Comparison of ENCODE assay signal across 28 cellular contexts in the genomic region with DNA sequence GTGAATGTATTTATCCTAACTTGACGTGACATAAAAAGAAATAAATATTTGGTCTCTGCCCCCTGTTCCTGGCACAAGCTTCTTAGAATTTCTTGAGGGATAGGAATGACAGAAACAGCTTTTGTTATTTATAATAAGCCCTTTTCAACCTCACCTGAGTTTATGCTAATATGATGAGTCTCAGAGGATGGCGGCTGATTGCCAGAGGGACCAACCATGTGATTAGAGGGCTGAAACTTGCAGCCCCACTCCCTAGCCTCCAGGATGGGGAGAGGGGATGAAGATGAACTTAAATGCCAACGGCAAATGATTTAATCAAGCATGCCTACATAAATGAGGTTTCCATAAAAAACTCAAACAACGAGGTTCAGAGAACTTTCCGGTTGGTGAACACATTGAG. TPM values are rescaled to one million over a fixed set of nuclear protein-coding genes. Genes with fewer than 3 reads are reported as not detected.
DNase-seq lines count a peak whose midpoint lies in the region; ATAC-seq and TF ChIP-seq lines count a peak whose summit lies in the region.
"Had no signal": no experiment of that assay in that cellular context is flagged by ENCODE, and none has a peak within 500 bp of the region (broad histone marks: within the 10 kb centered on the region; RNA-seq: fewer than 3 reads in every experiment).

No MANE protein-coding gene starts in this region.

- H3K27ac ChIP-seq in DOHH2 (ENCODE audit: low read depth, low read length) (no peak overlapping the region), RWPE2 (ENCODE audit: poor library complexity, severe bottlenecking) (peak overlapping the region; percentile 8), epithelial cell of prostate (peak overlapping the region; percentile 11), osteoblast (ENCODE audit: low read depth, low read length) (peak overlapping the region; percentile 76), substantia nigra (ENCODE audit: low read depth, low read length, poor library complexity, severe bottlenecking) (no peak overlapping the region)
- H3K27ac ChIP-seq: body of pancreas, dorsolateral prefrontal cortex, left lung, neural progenitor cell, right lobe of liver, SK-N-MC had no signal

- no peaks in the 10 kb centered on the region for H3K36me3 Mint-ChIP-seq in activated naive CD4-positive, alpha-beta T cell treated with anti-CD3 and anti-CD28 coated beads, Interleukin-2, amount 10 ng/mL, durations not matched to agents 7 days and 5 days
- H3K36me3 Mint-ChIP-seq: activated CD4-positive, alpha-beta memory T cell treated with anti-CD3 and anti-CD28 coated beads for 36 hours; CD8-positive, alpha-beta memory T cell; IgD-negative memory B cell; memory B cell; neural progenitor cell had no signal

- no peaks in the 10 kb centered on the region for H3K9me2 ChIP-seq in DOHH2 (replicated peaks; ENCODE audit: control insufficient read depth, low read length)

- H4K20me1 ChIP-seq in DOHH2 (ENCODE audit: control insufficient read depth, insufficient read depth, low read depth, low read length) (no peaks in the 10 kb centered on the region), osteoblast (ENCODE audit: insufficient read depth, low read length) (no peaks in the 10 kb centered on the region)

- no peaks in the 10 kb centered on the region for H3K9me3 Mint-ChIP-seq in activated naive CD4-positive, alpha-beta T cell treated with anti-CD3 and anti-CD28 coated beads, Interleukin-2, amount 10 ng/mL, durations not matched to agents 7 days and 5 days
- H3K9me3 Mint-ChIP-seq: activated CD4-positive, alpha-beta memory T cell treated with anti-CD3 and anti-CD28 coated beads for 36 hours; CD8-positive, alpha-beta memory T cell; IgD-negative memory B cell; memory B cell; neural progenitor cell had no signal

- H3K27me3 ChIP-seq in DOHH2 (ENCODE audit: control insufficient read depth, low read length) = no peaks in the 10 kb centered on the region
- no peaks in the 10 kb centered on the region for H3K27me3 ChIP-seq in RWPE2 (ENCODE audit: insufficient read depth, poor library complexity, severe bottlenecking)
- no peaks in the 10 kb centered on the region for H3K27me3 ChIP-seq in osteoblast (ENCODE audit: insufficient read depth, low read length)
- H3K27me3 ChIP-seq: body of pancreas, dorsolateral prefrontal cortex, left lung, neural progenitor cell, right lobe of liver, transverse colon had no signal

- TF ChIP-seq CTCF in DOHH2 (IDR thresholded peaks at IDR 0.05; ENCODE audit: low read depth, low read length, poor library complexity, severe bottlenecking) (no peak), RWPE2 (IDR thresholded peaks at IDR 0.05; ENCODE audit: poor library complexity, severe bottlenecking) (no peak), osteoblast (IDR thresholded peaks at IDR 0.05; ENCODE audit: extremely low read depth, low read depth, low read length) (no peak)

- ATAC-seq in RWPE2 (ENCODE audit: low read depth) = no peak

- H3K79me2 ChIP-seq in DOHH2 (ENCODE audit: control insufficient read depth, low read length) = no peaks in the 10 kb centered on the region
- H3K79me2 ChIP-seq in osteoblast (ENCODE audit: insufficient read depth, low read length) = no peaks in the 10 kb centered on the region

- CTCF ChIA-PET in activated naive CD4-positive, alpha-beta T cell treated with anti-CD3 and anti-CD28 coated beads, Interleukin-2, amount 10 ng/mL, durations not matched to agents 7 days and 5 days (lab: Charles Lee) = interaction anchor here (1.0 to 5.7 kb wide), 3 partner anchors 16 to 160 kb away, joined by 3 to 43 read pairs (median 31); no protein-coding TSS in a partner anchor

- H3K4me3 ChIP-seq in DOHH2 (ENCODE audit: low read length) (no peak overlapping the region), RWPE2 (ENCODE audit: severe bottlenecking) (no peak overlapping the region), osteoblast (ENCODE audit: insufficient read depth, low read length) (no peak overlapping the region)
- H3K4me3 ChIP-seq: body of pancreas, dorsolateral prefrontal cortex, left lung, neural progenitor cell, right lobe of liver, SK-N-MC, transverse colon had no signal

- no peak overlapping the region for H3K4me3 Mint-ChIP-seq in activated naive CD4-positive, alpha-beta T cell treated with anti-CD3 and anti-CD28 coated beads, Interleukin-2, amount 10 ng/mL, durations not matched to agents 7 days and 5 days
- H3K4me3 Mint-ChIP-seq: activated CD4-positive, alpha-beta memory T cell treated with anti-CD3 and anti-CD28 coated beads for 36 hours; B cell; CD8-positive, alpha-beta memory T cell; IgD-negative memory B cell; memory B cell; neural progenitor cell had no signal

- no peaks in the 10 kb centered on the region for H3K36me3 ChIP-seq in DOHH2 (ENCODE audit: control insufficient read depth, low read length)
- H3K36me3 ChIP-seq in RWPE2 (ENCODE audit: low read depth) = no peaks in the 10 kb centered on the region
- no peaks in the 10 kb centered on the region for H3K36me3 ChIP-seq in osteoblast (ENCODE audit: insufficient read depth, low read length)
- H3K36me3 ChIP-seq: left lung, neural progenitor cell, right lobe of liver, transverse colon had no signal

- H3F3A ChIP-seq in DOHH2 (ENCODE audit: control insufficient read depth, insufficient read depth) = 0 out of 2 replicates have a peak, but pooled peaks cover 4% of the 10 kb centered on the region

- DNase-seq in RWPE2 (ENCODE audit: low spot score) (no peak), epithelial cell of prostate (ENCODE audit: low read depth, low spot score) (no peak), osteoblast (ENCODE audit: insufficient read length, low spot score, missing footprints) (no peak), substantia nigra (lab: John Stamatoyannopoulos, UW) (no peak), DMS 273 treated with DMSO at 0.1 percent for 48 hours (lab: John Stamatoyannopoulos, UW) (no peak), DMS153 treated with DMSO at 0.1 percent for 48 hours (lab: John Stamatoyannopoulos, UW; ENCODE audit: unreplicated experiment) (no peak)
- no peak for DNase-seq in activated naive CD4-positive, alpha-beta T cell treated with anti-CD3 and anti-CD28 coated beads, Interleukin-2, amount 10 ng/mL, durations not matched to agents 7 days and 5 days
- DNase-seq: activated CD4-positive, alpha-beta memory T cell treated with anti-CD3 and anti-CD28 coated beads for 36 hours; activated CD4-positive, CD25-positive, alpha-beta regulatory T cell treated with anti-CD3 and anti-CD28 coated beads, Interleukin-2, amount 50 U/mL, for 72 hours; activated naive CD4-positive, alpha-beta T cell; CD8-positive, alpha-beta memory T cell; NCI-H2107; NCI-H345; NCI-H748 treated with DMSO at 0.1 percent for 48 hours; stimulated activated CD4-positive, alpha-beta T cell treated with anti-CD3 and anti-CD28 coated beads, Interleukin-4, amount 100 ng/mL, for 24 hours; T-helper 2 cell had no signal

- no peak overlapping the region for H3K27ac Mint-ChIP-seq in activated naive CD4-positive, alpha-beta T cell treated with anti-CD3 and anti-CD28 coated beads, Interleukin-2, amount 10 ng/mL, durations not matched to agents 7 days and 5 days
- H3K27ac Mint-ChIP-seq: activated CD4-positive, alpha-beta memory T cell treated with anti-CD3 and anti-CD28 coated beads for 36 hours; B cell; IgD-negative memory B cell; memory B cell; neural progenitor cell had no signal

- H3K4me1 Mint-ChIP-seq in activated naive CD4-positive, alpha-beta T cell treated with anti-CD3 and anti-CD28 coated beads, Interleukin-2, amount 10 ng/mL, durations not matched to agents 7 days and 5 days = peaks cover 6% of the 10 kb centered on the region
- H3K4me1 Mint-ChIP-seq: neural progenitor cell had no signal

- H3K27me3 Mint-ChIP-seq in activated naive CD4-positive, alpha-beta T cell treated with anti-CD3 and anti-CD28 coated beads, Interleukin-2, amount 10 ng/mL, durations not matched to agents 7 days and 5 days = no peaks in the 10 kb centered on the region
- H3K27me3 Mint-ChIP-seq: activated CD4-positive, alpha-beta memory T cell treated with anti-CD3 and anti-CD28 coated beads for 36 hours; B cell; CD8-positive, alpha-beta memory T cell; IgD-negative memory B cell; memory B cell had no signal

- H3K4me1 ChIP-seq in DOHH2 (ENCODE audit: control insufficient read depth, low read length) (peaks cover 47% of the 10 kb centered on the region), RWPE2 (ENCODE audit: insufficient read depth, poor library complexity, severe bottlenecking) (peaks cover 9% of the 10 kb centered on the region), osteoblast (ENCODE audit: insufficient read depth, low read length) (peaks cover 6% of the 10 kb centered on the region)
- H3K4me1 ChIP-seq: body of pancreas, neural progenitor cell, right lobe of liver had no signal

- H2AFZ ChIP-seq in osteoblast (ENCODE audit: low read length) = peak overlapping the region; percentile 83

- peak overlapping the region; percentile 12; the same call in 1 of the 2 replicates for H3K4me2 ChIP-seq in DOHH2 (ENCODE audit: low read length)
- H3K4me2 ChIP-seq in osteoblast (ENCODE audit: insufficient read depth, low read length) = peak overlapping the region; percentile 15
- H3K4me2 ChIP-seq: neural progenitor cell had no signal

- no peaks in the 10 kb centered on the region for H3K9me3 ChIP-seq in DOHH2 (ENCODE audit: control insufficient read depth, insufficient read depth, low read length)
- no peaks in the 10 kb centered on the region for H3K9me3 ChIP-seq in RWPE2 (ENCODE audit: severe bottlenecking)
- no peaks in the 10 kb centered on the region for H3K9me3 ChIP-seq in osteoblast (ENCODE audit: low read depth, low read length)
- H3K9me3 ChIP-seq: body of pancreas, left lung, right lobe of liver, transverse colon had no signal

RNA-seq across cellular contexts. Expression of gene DNAI7, which starts 42.9 kb away (rescaled TPM):
- total RNA-seq in osteoblast = 0.29 and 0.36 TPM in 2 replicates
- total RNA-seq: CD8-positive, alpha-beta memory T cell; glomerular endothelial cell had no signal

RNA-seq across cellular contexts. Expression of gene ETFRF1, which starts 43.0 kb away (rescaled TPM):
- total RNA-seq in osteoblast = 27.9 and 28.0 TPM in 2 replicates

Comparison
In these comparisons a context has a peak if more than half of its experiments do, and no peak if none do; other contexts are left out.
1. H3K27ac ChIP-seq: peak in RWPE2 (single experiment), epithelial cell of prostate (single experiment) and osteoblast (single experiment); none in DOHH2 (single experiment) and substantia nigra (single experiment).